Comparison of ENCODE assay signal across 16 cellular contexts in genomic region chr3:172302176-172302575, GRCh38.
"Had no signal": no experiment of that assay in that cellular context is flagged by ENCODE, and none has a peak within 500 bp of the region (broad histone marks: within the 10 kb centered on the region; RNA-seq: fewer than 3 reads in every experiment).

No MANE protein-coding gene starts in this region.

- H3K9me3 Mint-ChIP-seq: activated CD4-positive, alpha-beta memory T cell treated with anti-CD3 and anti-CD28 coated beads, Interleukin-2, amount 10 ng/mL, durations not matched to agents 7 days and 5 days; activated naive CD8-positive, alpha-beta T cell treated with anti-CD3 and anti-CD28 coated beads, Interleukin-2, amount 10 ng/mL, durations not matched to agents 7 days and 5 days; activated T-helper 17 cell treated with anti-CD3 and anti-CD28 coated beads, Interleukin-2, amount 50 U/mL, for 72 hours; naive B cell; stimulated activated naive CD8-positive, alpha-beta T cell treated with anti-CD3 and anti-CD28 coated beads, Interleukin-15, Interleukin-2, amounts not matched to agents 100 ng/mL and 50 ng/mL, for 24 hours had no signal

- H3K4me3 ChIP-seq: suprapubic skin had no signal

- H3K27me3 ChIP-seq: brain microvascular endothelial cell, suprapubic skin had no signal

- H3K4me1 ChIP-seq: parathyroid adenoma had no signal

- H3K9me3 ChIP-seq: suprapubic skin had no signal

- ATAC-seq: activated T-helper 17 cell treated with anti-CD3 and anti-CD28 coated beads, Interleukin-2, amount 50 U/mL, for 72 hours had no signal

- H3K27ac Mint-ChIP-seq: activated CD4-positive, alpha-beta memory T cell treated with anti-CD3 and anti-CD28 coated beads, Interleukin-2, amount 10 ng/mL, durations not matched to agents 7 days and 5 days; activated naive CD8-positive, alpha-beta T cell treated with anti-CD3 and anti-CD28 coated beads, Interleukin-2, amount 10 ng/mL, durations not matched to agents 7 days and 5 days; activated T-helper 17 cell treated with anti-CD3 and anti-CD28 coated beads, Interleukin-2, amount 50 U/mL, for 72 hours; naive B cell; stimulated activated naive CD8-positive, alpha-beta T cell treated with anti-CD3 and anti-CD28 coated beads, Interleukin-15, Interleukin-2, amounts not matched to agents 100 ng/mL and 50 ng/mL, for 24 hours had no signal

- H3K79me2 ChIP-seq: parathyroid adenoma had no signal

- H3K27ac ChIP-seq: brain microvascular endothelial cell, parathyroid adenoma, suprapubic skin had no signal

- H3K4me1 Mint-ChIP-seq: activated CD4-positive, alpha-beta memory T cell treated with anti-CD3 and anti-CD28 coated beads, Interleukin-2, amount 10 ng/mL, durations not matched to agents 7 days and 5 days; activated naive CD8-positive, alpha-beta T cell treated with anti-CD3 and anti-CD28 coated beads, Interleukin-2, amount 10 ng/mL, durations not matched to agents 7 days and 5 days; activated T-helper 17 cell treated with anti-CD3 and anti-CD28 coated beads, Interleukin-2, amount 50 U/mL, for 72 hours; naive B cell had no signal

- H3K27me3 Mint-ChIP-seq: activated CD4-positive, alpha-beta memory T cell treated with anti-CD3 and anti-CD28 coated beads, Interleukin-2, amount 10 ng/mL, durations not matched to agents 7 days and 5 days; activated naive CD8-positive, alpha-beta T cell treated with anti-CD3 and anti-CD28 coated beads, Interleukin-2, amount 10 ng/mL, durations not matched to agents 7 days and 5 days; activated T-helper 17 cell treated with anti-CD3 and anti-CD28 coated beads, Interleukin-2, amount 50 U/mL, for 72 hours; naive B cell; stimulated activated naive CD8-positive, alpha-beta T cell treated with anti-CD3 and anti-CD28 coated beads, Interleukin-15, Interleukin-2, amounts not matched to agents 100 ng/mL and 50 ng/mL, for 24 hours had no signal

- H3K4me3 Mint-ChIP-seq: activated CD4-positive, alpha-beta memory T cell treated with anti-CD3 and anti-CD28 coated beads, Interleukin-2, amount 10 ng/mL, durations not matched to agents 7 days and 5 days; activated naive CD8-positive, alpha-beta T cell treated with anti-CD3 and anti-CD28 coated beads, Interleukin-2, amount 10 ng/mL, durations not matched to agents 7 days and 5 days; activated T-helper 17 cell treated with anti-CD3 and anti-CD28 coated beads, Interleukin-2, amount 50 U/mL, for 72 hours; naive B cell; stimulated activated naive CD8-positive, alpha-beta T cell treated with anti-CD3 and anti-CD28 coated beads, Interleukin-15, Interleukin-2, amounts not matched to agents 100 ng/mL and 50 ng/mL, for 24 hours had no signal

- H2AFZ ChIP-seq: parathyroid adenoma had no signal

- DNase-seq: activated CD4-positive, alpha-beta memory T cell treated with anti-CD3 and anti-CD28 coated beads, Interleukin-2, amount 10 ng/mL, durations not matched to agents 7 days and 5 days; activated CD4-positive, alpha-beta T cell treated with anti-CD3 and anti-CD28 coated beads for 48 hours; activated CD4-positive, CD25-positive, alpha-beta regulatory T cell; activated naive CD4-positive, alpha-beta T cell treated with Interleukin-2 at 50 U/mL for 16 hours; activated naive CD8-positive, alpha-beta T cell treated with anti-CD3 and anti-CD28 coated beads, Interleukin-2, amount 10 ng/mL, durations not matched to agents 7 days and 5 days; activated T-cell treated with anti-CD3 and anti-CD28 coated beads, Interleukin-2, amount 50 U/mL, for 1 hour; amygdala; brain microvascular endothelial cell; central memory CD4-positive, alpha-beta T cell; hypothalamus; naive B cell; trophoblast cell had no signal
